ENCODE assay signal across 10 cellular contexts in genomic region chr19:58477130-58477529, GRCh38. TPM values are rescaled to one million over a fixed set of nuclear protein-coding genes. Genes with fewer than 3 reads are reported as not detected.
DNase-seq lines count a peak whose midpoint lies in the region; ATAC-seq, FAIRE-seq and TF ChIP-seq lines count a peak whose summit lies in the region.
"Had no signal": no experiment of that assay in that cellular context is flagged by ENCODE, and none has a peak within 500 bp of the region (broad histone marks: within the 10 kb centered on the region; RNA-seq: fewer than 3 reads in every experiment).

No MANE protein-coding gene starts in this region.

- H3K4me1 ChIP-seq in DND-41 (ENCODE audit: insufficient read depth, low read length) = peaks cover 38% of the 10 kb centered on the region
- peaks cover 0 to 27% (median 12%) of the 10 kb centered on the region in 3 donors for H3K4me1 ChIP-seq in gastroesophageal sphincter
- H3K4me1 ChIP-seq in gastrocnemius medialis = peaks cover 15 to 22% of the 10 kb centered on the region in 2 donors

- 85% methylated on average over 5 of the region's 15 CpGs; no CpG with 5 or more reads in 1 of the 2 donors for WGBS in gastroesophageal sphincter (ENCODE audit: low coverage in 1 of 2), 2 donors

- H3K27ac ChIP-seq in DND-41 (ENCODE audit: low read length) (peak overlapping the region; percentile 92), VCaP (peak overlapping the region; percentile 89), gastroesophageal sphincter (peak overlapping the region in 3 of 4 donors; percentile 87 to 94 (median 91)), gastrocnemius medialis (peak overlapping the region in 3 of 4 donors; percentile 82 to 95 (median 89))

- TF ChIP-seq EP300 in gastroesophageal sphincter (IDR thresholded peaks at IDR 0.05) = no peak

- peak overlapping the region; percentile 96 for H3K4me2 ChIP-seq in DND-41 (ENCODE audit: insufficient read depth, low read length)

- H3K9me3 ChIP-seq in DND-41 (ENCODE audit: insufficient read depth, low read length, severe bottlenecking) = no peaks in the 10 kb centered on the region
- no peaks in the 10 kb centered on the region for H3K9me3 ChIP-seq in gastroesophageal sphincter
- no peaks in the 10 kb centered on the region for H3K9me3 ChIP-seq in gastrocnemius medialis

- in situ Hi-C loops in gastrocnemius medialis (cut with MboI; ENCODE audit: low sequenced_read_pairs in 4 of 4) = no loop called here

- peak overlapping the region; percentile 94 for H3K9ac ChIP-seq in DND-41 (ENCODE audit: low read depth, low read length)

- DNase-seq in DND-41 (no peak), gastrocnemius medialis (no peak), HTR-8/SVneo (ENCODE audit: insufficient read length, low spot score) (no peak), DMS 273 (lab: John Stamatoyannopoulos, UW; ENCODE audit: unreplicated experiment) (no peak), dermis blood vessel endothelial cell (no peak)
- DNase-seq: cortex of kidney, SHP77 treated with DMSO at 0.1 percent for 48 hours had no signal

- intact Hi-C loops in gastrocnemius medialis (cut with DNase I; ENCODE audit: low total_unique reads) = no loop called here

- FAIRE-seq in HTR-8/SVneo (lab: Jason Lieb, UNC) = no peak

- no peaks in the 10 kb centered on the region for H3K27me3 ChIP-seq in DND-41 (ENCODE audit: insufficient read depth, low read length, poor library complexity)
- no peaks in the 10 kb centered on the region for H3K27me3 ChIP-seq in gastroesophageal sphincter
- H3K27me3 ChIP-seq in gastrocnemius medialis = no peaks in the 10 kb centered on the region

- H3K4me3 ChIP-seq in DND-41 (ENCODE audit: low read depth in 1 of 2, low read length in 2 of 2) (peak overlapping the region in 1 of 2 experiments; percentile 88; a peak in 3 of 4 replicates), gastroesophageal sphincter (peak overlapping the region in 1 of 2 donors; percentile 71), gastrocnemius medialis (peak overlapping the region in 1 of 4 donors; percentile 76)

- ATAC-seq in DND-41 (ENCODE audit: insufficient read depth, low read depth) (no peak), gastroesophageal sphincter (no peak), gastrocnemius medialis (no peak), HG03175 (IDR thresholded peaks at IDR 0.05; ENCODE audit: unreplicated experiment) (no peak)

- H4K20me1 ChIP-seq in DND-41 (ENCODE audit: insufficient read depth, low read length) = peaks cover 6% of the 10 kb centered on the region; the same call in 1 of the 2 replicates

- H2AFZ ChIP-seq in DND-41 (ENCODE audit: low read depth, low read length) = no peak overlapping the region

- no peak for TF ChIP-seq POLR2A in gastroesophageal sphincter (IDR thresholded peaks at IDR 0.05)
- TF ChIP-seq POLR2A in gastrocnemius medialis (IDR thresholded peaks at IDR 0.05) = no peak

- TF ChIP-seq CTCF in DND-41 (IDR thresholded peaks at IDR 0.05; ENCODE audit: borderline replicate concordance, extremely low read depth, low read length, poor library complexity, severe bottlenecking) = no peak
- no peak for TF ChIP-seq CTCF in VCaP (conservative IDR thresholded peaks at IDR 0.05)
- TF ChIP-seq CTCF in gastroesophageal sphincter (IDR thresholded peaks at IDR 0.05) = no peak
- no peak for TF ChIP-seq CTCF in gastrocnemius medialis (IDR thresholded peaks at IDR 0.05 in 4 of 5, conservative IDR thresholded peaks at IDR 0.05 in 1 of 5)

- H3K79me2 ChIP-seq in DND-41 (ENCODE audit: insufficient read depth, low read length) = 0 out of 2 replicates have a peak, but pooled peaks cover 8% of the 10 kb centered on the region

- peaks cover 42% of the 10 kb centered on the region for H3K36me3 ChIP-seq in DND-41 (ENCODE audit: insufficient read depth, low read length)
- peaks cover 0 to 69% of the 10 kb centered on the region in 2 donors for H3K36me3 ChIP-seq in gastroesophageal sphincter
- peaks cover 0 to 16% of the 10 kb centered on the region in 2 donors for H3K36me3 ChIP-seq in gastrocnemius medialis

RNA-seq across cellular contexts. Expression of gene ZNF446, which starts 1.0 kb away (rescaled TPM):
- total RNA-seq in gastroesophageal sphincter = 10 to 100 TPM; 11.2 to 25.4 (median 17.5) TPM
- 10 to 100 TPM in 1 of 4 donors, 1 to 10 TPM in 3; 7.5 to 13.1 (median 8.9) TPM for total RNA-seq in gastrocnemius medialis
- 7.1 and 7.6 TPM in 2 replicates for total RNA-seq in dermis blood vessel endothelial cell

RNA-seq across cellular contexts. Expression of gene ZNF324, which starts 10.2 kb away (rescaled TPM):
- 10 to 100 TPM; 10.3 to 20.7 (median 18.1) TPM for total RNA-seq in gastroesophageal sphincter
- 10 to 100 TPM in 3 of 4 donors, 1 to 10 TPM in 1; 8.1 to 11.4 (median 11.3) TPM for total RNA-seq in gastrocnemius medialis
- total RNA-seq in dermis blood vessel endothelial cell = 13.1 and 18.5 TPM in 2 replicates

RNA-seq across cellular contexts. Expression of gene ZNF324B, which starts 25.7 kb away (rescaled TPM):
- total RNA-seq in gastroesophageal sphincter = 10 to 100 TPM in 1 of 4 donors, 1 to 10 TPM in 3; 4.3 to 12.8 (median 8.6) TPM
- 1 to 10 TPM; 3.8 to 7.6 (median 7.0) TPM for total RNA-seq in gastrocnemius medialis
- 7.8 and 8.2 TPM in 2 replicates for total RNA-seq in dermis blood vessel endothelial cell

RNA-seq across cellular contexts. Expression of gene SLC27A5, which starts 34.7 kb away (rescaled TPM):
- total RNA-seq in gastroesophageal sphincter (1 to 10 TPM; 2.6 to 7.4 (median 5.5) TPM), gastrocnemius medialis (1 to 10 TPM; 2.0 to 9.1 (median 4.6) TPM), dermis blood vessel endothelial cell (3.7 and 4.1 TPM in 2 replicates)

RNA-seq across cellular contexts. Expression of gene ZNF132, which starts 37.2 kb away (rescaled TPM):
- total RNA-seq in gastroesophageal sphincter (1 to 10 TPM; 4.1 to 8.6 (median 6.2) TPM), gastrocnemius medialis (1 to 10 TPM; 1.8 to 2.7 (median 2.4) TPM), dermis blood vessel endothelial cell (7.5 and 7.6 TPM in 2 replicates)
